In the genomic region with DNA sequence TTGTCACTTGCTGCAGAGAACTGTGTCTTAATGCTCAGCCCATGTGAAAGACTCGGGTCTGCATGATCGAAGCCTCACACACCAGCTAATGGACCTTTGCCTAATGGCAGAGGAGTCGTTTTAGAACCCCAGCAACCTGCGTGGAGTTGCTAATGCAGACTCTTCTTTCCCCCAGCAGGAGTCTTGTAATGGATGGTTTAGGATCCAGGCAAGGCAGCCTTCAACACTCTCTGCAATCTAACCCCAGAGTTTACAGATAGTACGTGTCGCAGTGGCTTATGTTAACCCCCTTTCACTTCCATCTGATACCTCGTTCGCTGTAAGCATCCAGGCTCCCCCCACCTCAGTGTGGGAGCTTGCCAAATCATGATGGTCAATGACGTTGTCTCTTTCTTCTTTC, we compare ENCODE assay signal across 33 cellular contexts.
"Had no signal": no experiment of that assay in that cellular context is flagged by ENCODE, and none has a peak within 500 bp of the region (broad histone marks: within the 10 kb centered on the region; RNA-seq: fewer than 3 reads in every experiment).

No MANE protein-coding gene starts in this region.

- H3K27ac Mint-ChIP-seq: activated CD4-positive, alpha-beta memory T cell treated with anti-CD3 and anti-CD28 coated beads, Interleukin-2, amount 10 ng/mL, durations not matched to agents 7 days and 5 days; activated CD8-positive, alpha-beta memory T cell treated with anti-CD3 and anti-CD28 coated beads, Interleukin-2, amount 10 ng/mL, durations not matched to agents 7 days and 5 days; activated naive CD8-positive, alpha-beta T cell treated with anti-CD3 and anti-CD28 coated beads for 36 hours; activated T-cell treated with anti-CD3 and anti-CD28 coated beads, Interleukin-2, amount 50 U/mL, for 72 hours; activated T-helper 17 cell treated with anti-CD3 and anti-CD28 coated beads, Interleukin-2, amount 50 U/mL, for 72 hours had no signal

- DNase-seq: activated CD4-positive, alpha-beta memory T cell treated with anti-CD3 and anti-CD28 coated beads, Interleukin-2, amount 10 ng/mL, durations not matched to agents 7 days and 5 days; activated CD4-positive, alpha-beta T cell treated with anti-CD3 and anti-CD28 coated beads for 1 hour; activated CD4-positive, alpha-beta T cell treated with anti-CD3 and anti-CD28 coated beads for 48 hours; activated CD4-positive, CD25-positive, alpha-beta regulatory T cell; activated CD8-positive, alpha-beta memory T cell treated with anti-CD3 and anti-CD28 coated beads, Interleukin-2, amount 10 ng/mL, durations not matched to agents 7 days and 5 days; activated CD8-positive, alpha-beta memory T cell treated with anti-CD3 and anti-CD28 coated beads, Interleukin-2, amount 50 U/mL, for 48 hours; activated effector memory CD4-positive, alpha-beta T cell treated with anti-CD3 and anti-CD28 coated beads, Interleukin-2, amount 50 U/mL, for 16 hours; activated naive CD4-positive, alpha-beta T cell; activated naive CD4-positive, alpha-beta T cell treated with anti-CD3 and anti-CD28 coated beads, Interleukin-2, amount 50 U/mL, for 16 hours; activated naive CD8-positive, alpha-beta T cell treated with anti-CD3 and anti-CD28 coated beads for 36 hours; activated T-cell treated with anti-CD3 and anti-CD28 coated beads, Interleukin-2, amount 50 U/mL, for 72 hours; amniotic stem cell; aorta; Kasumi-1; KG1; MM.1S; MV-4-11; NCI-H1092; NCI-H1436 treated with DMSO at 0.1 percent for 48 hours; NCI-H1694 treated with DMSO at 0.1 percent for 48 hours; NCI-H2029; NCI-H2171; NCI-H510A; NCI-H748 treated with DMSO at 0.1 percent for 48 hours; NK-92 treated with Interleukin-12 subunit alpha and Interleukin-12 subunit beta, amount 100 ng/mL, for 24 hours; PC-9; Right ventricle myocardium superior; SW 1271; T-helper 1 cell; T-helper 2 cell; T-helper 9 cell had no signal

- H3K27ac ChIP-seq: PC-9, VCaP had no signal

- H3K4me2 ChIP-seq: PC-9 had no signal

- H3K4me1 Mint-ChIP-seq: activated CD4-positive, alpha-beta memory T cell treated with anti-CD3 and anti-CD28 coated beads, Interleukin-2, amount 10 ng/mL, durations not matched to agents 7 days and 5 days; activated CD8-positive, alpha-beta memory T cell treated with anti-CD3 and anti-CD28 coated beads, Interleukin-2, amount 10 ng/mL, durations not matched to agents 7 days and 5 days; activated naive CD8-positive, alpha-beta T cell treated with anti-CD3 and anti-CD28 coated beads for 36 hours; activated T-helper 17 cell treated with anti-CD3 and anti-CD28 coated beads, Interleukin-2, amount 50 U/mL, for 72 hours had no signal

- H2AFZ ChIP-seq: PC-9 had no signal

- H3K4me3 ChIP-seq: PC-9 had no signal

- H3K36me3 Mint-ChIP-seq: activated CD8-positive, alpha-beta memory T cell treated with anti-CD3 and anti-CD28 coated beads, Interleukin-2, amount 10 ng/mL, durations not matched to agents 7 days and 5 days; activated naive CD8-positive, alpha-beta T cell treated with anti-CD3 and anti-CD28 coated beads for 36 hours had no signal

- H3K27me3 Mint-ChIP-seq: activated CD4-positive, alpha-beta memory T cell treated with anti-CD3 and anti-CD28 coated beads, Interleukin-2, amount 10 ng/mL, durations not matched to agents 7 days and 5 days; activated CD8-positive, alpha-beta memory T cell treated with anti-CD3 and anti-CD28 coated beads, Interleukin-2, amount 10 ng/mL, durations not matched to agents 7 days and 5 days; activated naive CD8-positive, alpha-beta T cell treated with anti-CD3 and anti-CD28 coated beads for 36 hours; activated T-helper 17 cell treated with anti-CD3 and anti-CD28 coated beads, Interleukin-2, amount 50 U/mL, for 72 hours had no signal

- ATAC-seq: activated CD8-positive, alpha-beta memory T cell treated with anti-CD3 and anti-CD28 coated beads, Interleukin-2, amount 10 ng/mL, durations not matched to agents 7 days and 5 days; activated T-cell treated with anti-CD3 and anti-CD28 coated beads, Interleukin-2, amount 50 U/mL, for 72 hours; activated T-helper 17 cell treated with anti-CD3 and anti-CD28 coated beads, Interleukin-2, amount 50 U/mL, for 72 hours had no signal

- H3K4me3 Mint-ChIP-seq: activated CD4-positive, alpha-beta memory T cell treated with anti-CD3 and anti-CD28 coated beads, Interleukin-2, amount 10 ng/mL, durations not matched to agents 7 days and 5 days; activated CD8-positive, alpha-beta memory T cell treated with anti-CD3 and anti-CD28 coated beads, Interleukin-2, amount 10 ng/mL, durations not matched to agents 7 days and 5 days; activated naive CD8-positive, alpha-beta T cell treated with anti-CD3 and anti-CD28 coated beads for 36 hours; activated T-cell treated with anti-CD3 and anti-CD28 coated beads, Interleukin-2, amount 50 U/mL, for 72 hours; activated T-helper 17 cell treated with anti-CD3 and anti-CD28 coated beads, Interleukin-2, amount 50 U/mL, for 72 hours had no signal

- H3K9me3 Mint-ChIP-seq: activated CD4-positive, alpha-beta memory T cell treated with anti-CD3 and anti-CD28 coated beads, Interleukin-2, amount 10 ng/mL, durations not matched to agents 7 days and 5 days; activated naive CD8-positive, alpha-beta T cell treated with anti-CD3 and anti-CD28 coated beads for 36 hours; activated T-cell treated with anti-CD3 and anti-CD28 coated beads, Interleukin-2, amount 50 U/mL, for 72 hours; activated T-helper 17 cell treated with anti-CD3 and anti-CD28 coated beads, Interleukin-2, amount 50 U/mL, for 72 hours had no signal
